Comparison of ENCODE assay signal across 11 cellular contexts in genomic region chr7:121954803-121955202, GRCh38.
DNase-seq lines count a peak whose midpoint lies in the region; ATAC-seq and TF ChIP-seq lines count a peak whose summit lies in the region.
"Had no signal": no experiment of that assay in that cellular context is flagged by ENCODE, and none has a peak within 500 bp of the region (broad histone marks: within the 10 kb centered on the region; RNA-seq: fewer than 3 reads in every experiment).

No MANE protein-coding gene starts in this region.

- no peak for TF ChIP-seq CTCF in choroid plexus epithelial cell (conservative IDR thresholded peaks at IDR 0.05; ENCODE audit: low read depth, low read length)

- peak; percentile 79 for ATAC-seq in GM18870 (IDR thresholded peaks at IDR 0.05; ENCODE audit: unreplicated experiment)
- no peak for ATAC-seq in HG03025 (IDR thresholded peaks at IDR 0.05; ENCODE audit: low FRiP score, unreplicated experiment)
- ATAC-seq: stimulated activated naive CD8-positive, alpha-beta T cell treated with anti-CD3 and anti-CD28 coated beads, Interleukin-15, amount 100 ng/mL, for 72 hours had no signal

- H3K4me3 ChIP-seq in choroid plexus epithelial cell (ENCODE audit: low read depth, low read length) = no peak overlapping the region

- DNase-seq in LHCN-M2 (ENCODE audit: low read depth) = peak; percentile 43
- DNase-seq in choroid plexus epithelial cell (ENCODE audit: low read depth) = peak; percentile 32
- peak; percentile 21 for DNase-seq in stromal cell of bone marrow (ENCODE audit: low read depth)
- no peak for DNase-seq in NCI-H1417 treated with DMSO at 0.1 percent for 48 hours (lab: John Stamatoyannopoulos, UW)
- no peak for DNase-seq in SIG-M5 (lab: John Stamatoyannopoulos, UW)
- DNase-seq: NCI-H2029; OCI-M1; stimulated activated CD4-positive, alpha-beta T cell treated with anti-CD3 and anti-CD28 coated beads, Interleukin-4, amount 100 ng/mL, for 4 hours; stimulated activated naive CD8-positive, alpha-beta T cell treated with anti-CD3 and anti-CD28 coated beads, Interleukin-15, amount 100 ng/mL, for 72 hours had no signal

Comparison
In these comparisons a context has a peak if more than half of its experiments do, and no peak if none do; other contexts are left out.
1. DNase-seq: peak in LHCN-M2 (single experiment), choroid plexus epithelial cell (single experiment) and stromal cell of bone marrow (single experiment); none in NCI-H1417 treated with DMSO at 0.1 percent for 48 hours (single experiment) and SIG-M5 (single experiment).